In the genomic region with DNA sequence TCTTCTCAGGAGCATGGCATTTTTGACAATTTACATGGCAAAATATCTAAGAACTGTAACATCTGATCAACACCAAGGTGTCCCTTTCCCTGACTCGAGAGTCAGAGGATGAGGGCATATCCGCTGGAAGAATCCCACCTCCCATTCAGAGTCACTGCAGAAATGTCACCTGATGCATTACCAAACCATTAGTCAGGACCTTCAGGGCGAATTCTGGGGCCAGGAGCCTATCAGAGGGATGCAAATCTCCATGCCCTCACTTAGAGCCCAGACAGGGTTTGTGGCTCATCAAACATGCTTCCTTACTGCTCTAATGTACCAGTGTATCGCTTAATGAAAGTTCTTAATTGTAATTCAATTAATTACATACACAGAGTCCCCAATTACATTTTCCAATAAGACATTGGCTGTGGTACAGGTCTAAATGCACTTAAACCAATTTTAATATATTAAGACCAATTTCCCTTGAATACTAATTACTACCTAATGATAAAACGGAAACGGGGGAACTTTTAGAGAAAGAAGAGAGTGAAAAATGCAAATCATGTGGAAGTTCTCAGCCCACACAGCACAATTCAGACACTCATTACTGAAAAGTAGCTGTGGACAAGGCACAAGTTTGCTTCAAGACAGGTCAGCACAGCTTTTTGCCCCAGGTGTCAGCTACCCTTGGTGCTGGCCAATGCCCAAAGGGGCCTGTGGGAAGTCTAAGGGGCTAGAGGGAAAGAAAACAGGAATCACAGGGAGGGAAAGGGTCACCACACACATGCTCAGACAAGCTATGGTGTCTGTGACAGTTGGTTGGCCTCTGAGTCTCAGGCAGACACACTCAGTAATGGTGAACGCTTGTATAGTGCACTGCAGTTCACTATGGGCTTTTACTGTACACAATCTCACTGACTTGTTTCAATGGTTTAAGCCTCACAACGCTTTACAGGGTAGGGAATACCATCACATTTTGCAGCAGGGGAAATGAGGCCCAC, we compare ENCODE assay signal across 14 cellular contexts.
DNase-seq lines count a peak whose midpoint lies in the region; ATAC-seq and TF ChIP-seq lines count a peak whose summit lies in the region.
"Had no signal": no experiment of that assay in that cellular context is flagged by ENCODE, and none has a peak within 500 bp of the region (broad histone marks: within the 10 kb centered on the region; RNA-seq: fewer than 3 reads in every experiment).

No MANE protein-coding gene starts in this region.

- 89% methylated on average over 8 of the region's 8 CpGs for WGBS in SK-N-SH (ENCODE audit: low lambda C conversion rate)
- WGBS in lower leg skin, 2 donors = 82 to 97% methylated on average over 8 of the region's 8 CpGs

- peak; percentile 68 for ATAC-seq in GM19463 (IDR thresholded peaks at IDR 0.05; ENCODE audit: unreplicated experiment)
- ATAC-seq: T-cell had no signal

- no peak for TF ChIP-seq EP300 in SK-N-SH (IDR thresholded peaks at IDR 0.05; ENCODE audit: borderline replicate concordance in 1 of 2, low read depth in 1 of 2, low read length in 1 of 2)

- peak overlapping the region; percentile 69 for H3K27ac ChIP-seq in epithelial cell of prostate
- H3K27ac ChIP-seq in SK-N-SH (ENCODE audit: low read depth in 2 of 2, low read length in 1 of 2) = no peak overlapping the region; a peak in 1 of 4 replicates
- no peak overlapping the region for H3K27ac ChIP-seq in substantia nigra (ENCODE audit: low read depth, low read length, poor library complexity, severe bottlenecking)
- H3K27ac ChIP-seq: skin epidermis had no signal

- TF ChIP-seq CTCF in SK-N-SH (IDR thresholded peaks at IDR 0.05) (no peak), lower leg skin (IDR thresholded peaks at IDR 0.05) (no peak)

- POLR2A ChIA-PET in SK-N-SH (lab: Yijun Ruan, JAX) = no interaction called here

- intact Hi-C loops in lower leg skin (cut with DNase I; ENCODE audit: low total_unique reads) = no loop called here

- no peak overlapping the region for H3K4me3 ChIP-seq in SK-N-SH (ENCODE audit: low read depth in 2 of 2, low read length in 1 of 2)
- no peak overlapping the region for H3K4me3 ChIP-seq in lower leg skin (ENCODE audit: low read depth, poor library complexity, severe bottlenecking)
- H3K4me3 ChIP-seq: MG63, skin epidermis had no signal

- peak; percentile 70 for DNase-seq in Caki2 (ENCODE audit: low read depth)
- peak; percentile 89 for DNase-seq in HT1080 (ENCODE audit: low read depth)
- no peak for DNase-seq in epithelial cell of prostate (ENCODE audit: low read depth, low spot score)
- DNase-seq in activated CD8-positive, alpha-beta memory T cell treated with anti-CD3 and anti-CD28 coated beads, Interleukin-2, amount 50 U/mL, for 4 hours = no peak
- no peak for DNase-seq in SK-N-SH
- no peak for DNase-seq in substantia nigra (lab: John Stamatoyannopoulos, UW)
- DNase-seq in lower leg skin (ENCODE audit: low spot score in 2 of 2) = no peak
- DNase-seq: aorta, hypothalamus, MG63, NCI-H774, T-cell had no signal

- H3K9me3 ChIP-seq in SK-N-SH = no peaks in the 10 kb centered on the region
- H3K9me3 ChIP-seq: MG63 had no signal

- peaks cover 0 to 9% of the 10 kb centered on the region in 2 experiments for H3K36me3 ChIP-seq in SK-N-SH (replicated peaks in 1 of 2; ENCODE audit: control insufficient read depth in 1 of 2, insufficient read depth in 2 of 2, low read length in 1 of 2)
- H3K36me3 ChIP-seq: MG63 had no signal

- H3K79me2 ChIP-seq in SK-N-SH (ENCODE audit: insufficient read depth) = no peaks in the 10 kb centered on the region

- H3K4me1 ChIP-seq in SK-N-SH (ENCODE audit: control insufficient read depth in 1 of 2, insufficient read depth in 2 of 2, low read depth in 1 of 2, low read length in 1 of 2) = peaks cover 0 to 18% of the 10 kb centered on the region in 2 experiments; a peak in 2 of 4 replicates

- no peak overlapping the region for H2AFZ ChIP-seq in SK-N-SH (ENCODE audit: low read depth)

- no peak overlapping the region for H3K9ac ChIP-seq in SK-N-SH

- no peaks in the 10 kb centered on the region for H3K27me3 ChIP-seq in SK-N-SH (ENCODE audit: insufficient read depth)
- H3K27me3 ChIP-seq: MG63 had no signal

- TF ChIP-seq POLR2A in lower leg skin (IDR thresholded peaks at IDR 0.05) = no peak

- H4K20me1 ChIP-seq in SK-N-SH (ENCODE audit: insufficient read depth) = no peaks in the 10 kb centered on the region

- H3K4me2 ChIP-seq in SK-N-SH = no peak overlapping the region

- no peak for TF ChIP-seq RAD21 in SK-N-SH (IDR thresholded peaks at IDR 0.05; ENCODE audit: low read length)

- in situ Hi-C loops in Caki2 (cut with HindIII; ENCODE audit: low pct_unique_long_range_greater_than_20kb, low sequenced_read_pairs) = no loop called here

- no peaks in the 10 kb centered on the region for H3F3A ChIP-seq in SK-N-SH (replicated peaks; ENCODE audit: insufficient read depth)

- H3K9me2 ChIP-seq in SK-N-SH = no peaks in the 10 kb centered on the region

- CTCF ChIA-PET in SK-N-SH (lab: Yijun Ruan, JAX) = no interaction called here

TF ChIP-seq in SK-N-SH, 30 proteins besides CTCF, POLR2A, EP300 and RAD21:
- TF ChIP-seq GATA2 (CRISPR knock-in tag; IDR thresholded peaks at IDR 0.05) (no peak), MXI1 (IDR thresholded peaks at IDR 0.05; ENCODE audit: low read depth, low read length) (no peak), NFIC (IDR thresholded peaks at IDR 0.05; ENCODE audit: borderline replicate concordance) (no peak), USF1 (IDR thresholded peaks at IDR 0.05; ENCODE audit: borderline replicate concordance, low read depth) (no peak), FOXJ3 (CRISPR knock-in tag; IDR thresholded peaks at IDR 0.05) (no peak), TAF1 (IDR thresholded peaks at IDR 0.05; ENCODE audit: borderline replicate concordance, low read depth, low read length) (no peak), MEF2A (IDR thresholded peaks at IDR 0.05; ENCODE audit: borderline replicate concordance, low read depth) (no peak)
TF ChIP-seq in SK-N-SH: peak in this region for 0.

Comparison
In these comparisons a context has a peak if more than half of its experiments do, and no peak if none do; other contexts are left out.
1. DNase-seq: peak in Caki2 (single experiment) and HT1080 (single experiment); none in epithelial cell of prostate (single experiment), activated CD8-positive, alpha-beta memory T cell treated with anti-CD3 and anti-CD28 coated beads, Interleukin-2, amount 50 U/mL, for 4 hours (single experiment), SK-N-SH (single experiment), substantia nigra (0 of 49) and lower leg skin (0 of 2).